9 cellular contexts compared by ENCODE assay signal in the genomic region with DNA sequence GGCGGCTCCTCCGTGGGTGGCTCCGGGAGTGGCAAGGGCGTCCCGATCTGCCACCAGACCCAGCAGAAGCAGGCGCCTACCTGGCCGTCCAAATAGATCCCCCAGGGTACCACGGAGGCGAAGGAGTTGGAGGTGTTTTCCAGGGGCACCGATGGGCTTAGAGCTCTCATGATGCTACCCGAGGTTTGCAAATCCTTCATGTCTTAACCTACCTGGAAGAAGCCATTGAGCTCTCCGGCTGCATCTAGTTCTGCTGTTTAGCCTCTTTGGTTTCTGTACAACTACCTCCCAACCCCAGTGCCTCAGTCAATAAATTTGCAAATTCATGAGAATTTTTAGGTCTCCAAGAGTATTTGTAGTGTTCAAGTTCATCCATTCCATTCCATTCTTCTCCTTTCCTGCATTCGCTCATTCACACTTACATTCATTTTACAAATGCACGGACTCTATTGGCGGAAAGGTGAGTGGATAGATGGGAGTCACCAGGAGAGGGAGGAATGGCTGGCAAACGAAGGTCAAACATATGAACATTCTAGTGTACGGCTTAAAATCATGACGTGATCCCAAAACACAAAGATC. TPM values are rescaled to one million over a fixed set of nuclear protein-coding genes. Genes with fewer than 3 reads are reported as not detected.
DNase-seq lines count a peak whose midpoint lies in the region; ATAC-seq and TF ChIP-seq lines count a peak whose summit lies in the region.
"Had no signal": no experiment of that assay in that cellular context is flagged by ENCODE, and none has a peak within 500 bp of the region (broad histone marks: within the 10 kb centered on the region; RNA-seq: fewer than 3 reads in every experiment).

No MANE protein-coding gene starts in this region.

- H3K4me1 ChIP-seq in testis (peaks cover 5% of the 10 kb centered on the region), BE2C (no peaks in the 10 kb centered on the region)

- H3K27me3 Mint-ChIP-seq in activated CD4-positive, alpha-beta T cell treated with anti-CD3 and anti-CD28 coated beads for 36 hours: peaks cover 45% of the 10 kb centered on the region
- H3K27me3 Mint-ChIP-seq in activated naive CD8-positive, alpha-beta T cell: peaks cover 35% of the 10 kb centered on the region

- ATAC-seq in activated CD4-positive, alpha-beta T cell treated with anti-CD3 and anti-CD28 coated beads for 36 hours: no peak
- ATAC-seq in HG02938 (IDR thresholded peaks at IDR 0.05; ENCODE audit: unreplicated experiment): no peak

- no peak for DNase-seq in activated CD4-positive, alpha-beta T cell treated with anti-CD3 and anti-CD28 coated beads for 36 hours
- no peak for DNase-seq in activated CD4-positive, alpha-beta T cell treated with anti-CD3 and anti-CD28 coated beads for 4 hours
- DNase-seq in left kidney (ENCODE audit: low read depth, low spot score) (peak; percentile 7), testis (no peak), 8988T (no peak), BE2C (no peak)

- no peak overlapping the region for H3K27ac Mint-ChIP-seq in activated CD4-positive, alpha-beta T cell treated with anti-CD3 and anti-CD28 coated beads for 36 hours
- no peak overlapping the region for H3K27ac Mint-ChIP-seq in activated naive CD8-positive, alpha-beta T cell

- H3K4me3 Mint-ChIP-seq in activated CD4-positive, alpha-beta T cell treated with anti-CD3 and anti-CD28 coated beads for 36 hours: peak overlapping the region; percentile 44
- peak overlapping the region; percentile 85 for H3K4me3 Mint-ChIP-seq in activated naive CD8-positive, alpha-beta T cell

- no peak overlapping the region for H3K27ac ChIP-seq in testis

- CTCF ChIA-PET in activated CD4-positive, alpha-beta T cell treated with anti-CD3 and anti-CD28 coated beads for 36 hours (lab: Charles Lee): interaction anchor here (0.7 to 1.2 kb wide), 4 partner anchors 15 to 311 kb away, joined by 3 to 4 read pairs (median 4); no protein-coding TSS in a partner anchor

- TF ChIP-seq CTCF in testis (IDR thresholded peaks at IDR 0.05) (no peak), BE2C (IDR thresholded peaks at IDR 0.05; ENCODE audit: low read depth, low read length) (no peak)

- peak overlapping the region; percentile 43 to 50 for H3K4me3 ChIP-seq in testis
- H3K4me3 ChIP-seq in BE2C (ENCODE audit: low read depth, low read length): no peak overlapping the region

- H3K27me3 ChIP-seq in testis (no peaks in the 10 kb centered on the region), BE2C (peaks cover 64% of the 10 kb centered on the region)

- H3K36me3 ChIP-seq in testis (ENCODE audit: low read depth, missing control alignments) (no peaks in the 10 kb centered on the region), BE2C (no peaks in the 10 kb centered on the region)

- H3K4me1 Mint-ChIP-seq in activated CD4-positive, alpha-beta T cell treated with anti-CD3 and anti-CD28 coated beads for 36 hours: peaks cover 32% of the 10 kb centered on the region
- H3K4me1 Mint-ChIP-seq in activated naive CD8-positive, alpha-beta T cell (ENCODE audit: low read depth): peaks cover 24% of the 10 kb centered on the region

- intact Hi-C loops in activated CD4-positive, alpha-beta T cell treated with anti-CD3 and anti-CD28 coated beads for 36 hours (cut with DNase I, micrococcal nuclease): no loop called here
- intact Hi-C loops in testis (cut with DNase I; ENCODE audit: low total_unique reads): no loop called here

- 10 to 24% methylated on average over 9 to 18 of the region's 18 CpGs for WGBS in testis, 2 donors

- POLR2A ChIA-PET in activated CD4-positive, alpha-beta T cell treated with anti-CD3 and anti-CD28 coated beads for 36 hours (lab: Charles Lee): no interaction called here

- no peaks in the 10 kb centered on the region for H3K9me3 ChIP-seq in testis
- no peaks in the 10 kb centered on the region for H3K9me3 ChIP-seq in BE2C

- no peaks in the 10 kb centered on the region for H3K36me3 Mint-ChIP-seq in activated CD4-positive, alpha-beta T cell treated with anti-CD3 and anti-CD28 coated beads for 36 hours (ENCODE audit: low read depth)
- H3K36me3 Mint-ChIP-seq in activated naive CD8-positive, alpha-beta T cell: no peaks in the 10 kb centered on the region

- no peaks in the 10 kb centered on the region for H3K9me3 Mint-ChIP-seq in activated CD4-positive, alpha-beta T cell treated with anti-CD3 and anti-CD28 coated beads for 36 hours (ENCODE audit: low read depth)
- H3K9me3 Mint-ChIP-seq in activated naive CD8-positive, alpha-beta T cell (ENCODE audit: low read depth): no peaks in the 10 kb centered on the region

- no peak for TF ChIP-seq POLR2A in testis (IDR thresholded peaks at IDR 0.05)

RNA-seq across cellular contexts. Expression of a gene that starts 2.4 kb away (rescaled TPM):
- total RNA-seq in activated CD4-positive, alpha-beta T cell treated with anti-CD3 and anti-CD28 coated beads for 36 hours: not detected
- total RNA-seq in testis: under 1 TPM; 0.25 to 0.31 TPM
- polyA plus RNA-seq in testis (ENCODE audit: insufficient read depth, low read depth, low replicate concordance): not detected
- polyA plus RNA-seq in BE2C (2012; ENCODE audit: insufficient read depth, insufficient read length, low read depth): not detected
- total RNA-seq: subcutaneous adipose tissue had no signal

RNA-seq across cellular contexts. Expression of a gene that starts 44.5 kb away (rescaled TPM):
- total RNA-seq in activated CD4-positive, alpha-beta T cell treated with anti-CD3 and anti-CD28 coated beads for 36 hours: not detected
- total RNA-seq in testis: 1 to 10 TPM in 1 of 2 donors, under 1 TPM in 1; 0.31 to 2.8 TPM
- 3.5 TPM for polyA plus RNA-seq in testis (ENCODE audit: insufficient read depth, low read depth, low replicate concordance)
- polyA plus RNA-seq in BE2C (2012; ENCODE audit: insufficient read depth, insufficient read length, low read depth): not detected
- total RNA-seq: subcutaneous adipose tissue had no signal

RNA-seq across cellular contexts. Expression of a gene that starts 50.9 kb away (rescaled TPM):
- total RNA-seq in activated CD4-positive, alpha-beta T cell treated with anti-CD3 and anti-CD28 coated beads for 36 hours: not detected
- total RNA-seq in testis: not detected
- 0.28 TPM for polyA plus RNA-seq in testis (ENCODE audit: insufficient read depth, low read depth, low replicate concordance)
- polyA plus RNA-seq in BE2C (2012; ENCODE audit: insufficient read depth, insufficient read length, low read depth): not detected
- total RNA-seq: subcutaneous adipose tissue had no signal

RNA-seq across cellular contexts. Expression of a gene that starts 58.7 kb away (rescaled TPM):
- total RNA-seq in activated CD4-positive, alpha-beta T cell treated with anti-CD3 and anti-CD28 coated beads for 36 hours: not detected
- total RNA-seq in testis: 100 to 1,000 TPM; 124 to 467 TPM
- 847 TPM for polyA plus RNA-seq in testis (ENCODE audit: insufficient read depth, low read depth, low replicate concordance)
- polyA plus RNA-seq in BE2C (2012; ENCODE audit: insufficient read depth, insufficient read length, low read depth): not detected
- total RNA-seq: subcutaneous adipose tissue had no signal
